Comparison of ENCODE assay signal across 8 cellular contexts in the genomic region with DNA sequence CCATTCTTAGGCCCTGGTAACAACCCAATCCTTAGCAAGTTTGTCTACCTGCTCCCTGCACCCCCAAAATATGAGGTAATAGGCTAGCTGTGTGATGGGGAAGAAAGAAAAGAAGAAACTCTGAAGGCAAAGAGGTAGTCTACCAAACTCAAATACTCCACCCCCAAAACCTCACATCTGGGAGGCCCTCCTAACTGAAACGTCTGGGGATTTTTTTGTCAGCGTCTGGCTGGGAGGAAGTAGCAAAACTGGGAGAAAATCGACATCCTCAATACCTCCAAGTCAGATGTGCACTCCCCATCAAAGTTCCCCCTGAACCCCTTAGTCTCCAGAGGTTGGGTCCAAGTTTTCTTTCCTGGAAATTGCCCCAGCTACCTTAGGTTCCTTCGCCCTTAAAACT. TPM values are rescaled to one million over a fixed set of nuclear protein-coding genes. Genes with fewer than 3 reads are reported as not detected.
DNase-seq lines count a peak whose midpoint lies in the region; ATAC-seq and TF ChIP-seq lines count a peak whose summit lies in the region.

No MANE protein-coding gene starts in this region.

- H3K9ac ChIP-seq in OCI-LY3 (ENCODE audit: low read length): peak overlapping the region; percentile 92
- H3K9ac ChIP-seq in trophoblast cell (ENCODE audit: low read length): no peak overlapping the region

- H2AFZ ChIP-seq in OCI-LY3 (ENCODE audit: low read depth, low read length) (no peak overlapping the region), trophoblast cell (ENCODE audit: insufficient read depth, low read length, poor library complexity) (no peak overlapping the region)

- no peaks in the 10 kb centered on the region for H3K9me3 Mint-ChIP-seq in endothelial cell (ENCODE audit: unreplicated experiment)

- no peaks in the 10 kb centered on the region for H3K9me3 ChIP-seq in OCI-LY3 (ENCODE audit: insufficient read depth, low read length)
- H3K9me3 ChIP-seq in trophoblast cell (ENCODE audit: insufficient read depth, low read depth, low read length): no peaks in the 10 kb centered on the region

- H4K20me1 ChIP-seq in OCI-LY3 (ENCODE audit: insufficient read depth, low read length): peaks cover 37% of the 10 kb centered on the region

- intact Hi-C loops in posterior cingulate gyrus (cut with DNase I): no loop called here

- H2BK12ac ChIP-seq in trophoblast cell (ENCODE audit: low read length): no peak overlapping the region

- H3K4me1 Mint-ChIP-seq in endothelial cell (ENCODE audit: unreplicated experiment): peaks cover 10% of the 10 kb centered on the region

- no peaks in the 10 kb centered on the region for H3K36me3 ChIP-seq in OCI-LY3 (replicated peaks; ENCODE audit: low read depth, low read length)
- no peaks in the 10 kb centered on the region for H3K36me3 ChIP-seq in trophoblast cell (ENCODE audit: control insufficient read depth in 1 of 2, insufficient read depth in 2 of 2, low read length in 2 of 2)

- H2BK5ac ChIP-seq in trophoblast cell (ENCODE audit: low read depth, low read length, poor library complexity): no peak overlapping the region

- H3K18ac ChIP-seq in trophoblast cell (ENCODE audit: low read length): no peak overlapping the region

- peak overlapping the region; percentile 69 for H3K4ac ChIP-seq in trophoblast cell (ENCODE audit: low read depth, low read length)

- H3K27ac ChIP-seq in OCI-LY3 (ENCODE audit: low read length) (peak overlapping the region; percentile 58), trophoblast cell (ENCODE audit: low read depth, low read length) (no peak overlapping the region)

- no peak overlapping the region for H2BK120ac ChIP-seq in trophoblast cell (ENCODE audit: insufficient read depth, low read length, poor library complexity)

- H3K27me3 Mint-ChIP-seq in endothelial cell (ENCODE audit: unreplicated experiment): peaks cover 1% of the 10 kb centered on the region

- no peak overlapping the region for H4K91ac ChIP-seq in trophoblast cell (ENCODE audit: low read depth, low read length)

- no peak overlapping the region for H3K14ac ChIP-seq in trophoblast cell (ENCODE audit: low read length)

- WGBS in trophoblast cell (ENCODE audit: extremely low coverage, insufficient coverage, insufficient read length): no CpG with 5 or more reads among the region's 4 CpGs

- H3K23ac ChIP-seq in trophoblast cell (ENCODE audit: low read length): no peak overlapping the region

- H3K4me2 ChIP-seq in OCI-LY3 (ENCODE audit: low read length) (peak overlapping the region; percentile 92), trophoblast cell (ENCODE audit: low read length) (peak overlapping the region; percentile 81)

- DNase-seq in GF-D8 (lab: John Stamatoyannopoulos, UW) (peak; percentile 1), endothelial cell (ENCODE audit: low spot score) (no peak), trophoblast cell (no peak), NCI-H2171 treated with DMSO at 0.1 percent for 48 hours (lab: John Stamatoyannopoulos, UW) (no peak), posterior cingulate gyrus (no peak)
- no peak for DNase-seq in activated CD4-positive, CD25-positive, alpha-beta regulatory T cell treated with anti-CD3 and anti-CD28 coated beads, Interleukin-2, amount 50 U/mL, for 72 hours

- no peak for ATAC-seq in HG02678 (IDR thresholded peaks at IDR 0.05; ENCODE audit: unreplicated experiment)

- H3K27ac Mint-ChIP-seq in endothelial cell (ENCODE audit: unreplicated experiment): peak overlapping the region; percentile 94

- no peak overlapping the region for H4K12ac ChIP-seq in trophoblast cell (ENCODE audit: low read depth, low read length)

- H3K4me3 ChIP-seq in OCI-LY3 (ENCODE audit: low read length) (peak overlapping the region; percentile 99), trophoblast cell (ENCODE audit: low read depth, low read length) (no peak overlapping the region)

- H3K4me1 ChIP-seq in OCI-LY3 (ENCODE audit: low read length) (peaks cover 3% of the 10 kb centered on the region; the same call in 1 of the 2 replicates), trophoblast cell (ENCODE audit: control insufficient read depth in 1 of 2, insufficient read depth in 2 of 2, low read length in 2 of 2) (peaks cover 0 to 3% of the 10 kb centered on the region in 2 experiments)

- peak overlapping the region; percentile 98 for H3K4me3 Mint-ChIP-seq in endothelial cell (ENCODE audit: unreplicated experiment)

- H3K79me1 ChIP-seq in trophoblast cell (ENCODE audit: low read length): peaks cover 6% of the 10 kb centered on the region

- H4K8ac ChIP-seq in trophoblast cell (ENCODE audit: low read depth, low read length): no peak overlapping the region

- TF ChIP-seq CTCF in OCI-LY3 (IDR thresholded peaks at IDR 0.05; ENCODE audit: low read depth, low read length) (no peak), endothelial cell (IDR thresholded peaks at IDR 0.05; ENCODE audit: unreplicated experiment) (no peak)

- H3K79me2 ChIP-seq in OCI-LY3 (ENCODE audit: low read length) (peaks cover 59% of the 10 kb centered on the region), trophoblast cell (ENCODE audit: control insufficient read depth, insufficient read depth, low read length, poor library complexity) (peaks cover 7% of the 10 kb centered on the region)

- no peak overlapping the region for H2AK5ac ChIP-seq in trophoblast cell (ENCODE audit: low read length)

- H3K36me3 Mint-ChIP-seq in endothelial cell (ENCODE audit: low read depth, unreplicated experiment): no peaks in the 10 kb centered on the region

- H3K27me3 ChIP-seq in OCI-LY3 (ENCODE audit: low read depth, low read length) (no peaks in the 10 kb centered on the region), trophoblast cell (ENCODE audit: insufficient read depth, low read length) (no peaks in the 10 kb centered on the region)

RNA-seq across cellular contexts. Expression of a gene that starts 1.0 kb away (rescaled TPM):
- total RNA-seq in endothelial cell (ENCODE audit: unreplicated experiment): 67.5 TPM
- polyA plus RNA-seq in trophoblast cell (2013): 102 and 105 TPM in 2 replicates
